1 cellular context compared by ENCODE assay signal in the genomic region with DNA sequence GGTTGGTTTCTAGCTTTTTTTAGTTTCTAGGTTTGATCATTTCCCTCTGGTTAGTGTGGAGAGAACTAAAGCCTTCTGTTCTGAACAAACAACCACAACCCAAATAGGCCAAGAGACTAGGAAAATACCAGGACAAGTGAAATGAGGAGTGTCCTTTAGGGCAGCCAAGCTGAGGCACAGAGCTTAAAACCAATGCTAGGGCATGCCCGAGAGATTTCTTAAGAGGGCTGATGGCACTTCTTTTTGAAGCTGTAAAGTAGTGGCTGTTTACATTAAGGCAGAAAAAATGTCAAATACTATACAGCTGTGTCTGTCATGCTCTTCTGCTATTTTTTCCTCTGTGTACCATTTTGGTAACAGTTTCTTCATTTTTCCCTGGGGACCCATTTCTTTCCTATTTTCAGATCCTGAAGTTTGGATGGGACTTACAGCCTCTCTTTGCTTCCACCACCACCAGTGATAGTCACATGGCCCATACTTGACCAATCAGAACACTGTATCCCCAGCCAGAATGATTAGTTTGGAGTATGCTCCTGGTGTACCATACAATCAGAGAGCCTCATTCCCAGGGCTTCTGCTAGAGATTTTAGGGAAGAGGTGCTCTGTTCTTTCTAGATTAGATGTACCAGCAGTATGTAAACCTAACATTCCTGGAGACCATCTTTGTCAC.
TF ChIP-seq lines count a peak whose summit lies in the region.

No MANE protein-coding gene starts in this region.

TF ChIP-seq in H1, 55 proteins besides CTCF, POLR2A, EP300 and RAD21 (continued from another document):
- TF ChIP-seq, protein P1, sequence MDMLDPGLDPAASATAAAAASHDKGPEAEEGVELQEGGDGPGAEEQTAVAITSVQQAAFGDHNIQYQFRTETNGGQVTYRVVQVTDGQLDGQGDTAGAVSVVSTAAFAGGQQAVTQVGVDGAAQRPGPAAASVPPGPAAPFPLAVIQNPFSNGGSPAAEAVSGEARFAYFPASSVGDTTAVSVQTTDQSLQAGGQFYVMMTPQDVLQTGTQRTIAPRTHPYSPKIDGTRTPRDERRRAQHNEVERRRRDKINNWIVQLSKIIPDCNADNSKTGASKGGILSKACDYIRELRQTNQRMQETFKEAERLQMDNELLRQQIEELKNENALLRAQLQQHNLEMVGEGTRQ (IDR thresholded peaks at IDR 0.05; ENCODE audit: low read length): no peak
- TF ChIP-seq ZNF274 (IDR thresholded peaks at IDR 0.05; ENCODE audit: borderline replicate concordance, extremely low read depth, low read length) (no peak), MAFK (IDR thresholded peaks at IDR 0.05; ENCODE audit: low read depth, low read length) (no peak), HDAC6 (IDR thresholded peaks at IDR 0.05; ENCODE audit: low read depth, low read length) (no peak)
